ENCODE assay signal across 1 cellular context in genomic region chr1:145792484-145792883, GRCh38.
TF ChIP-seq lines count a peak whose summit lies in the region.

No MANE protein-coding gene starts in this region.

TF ChIP-seq in GM12878, 131 proteins besides CTCF, POLR2A, EP300 and RAD21:
- TF ChIP-seq USF2 (IDR thresholded peaks at IDR 0.05; ENCODE audit: borderline replicate concordance, low read depth, low read length) = no peak
- TF ChIP-seq TCF12 (IDR thresholded peaks at IDR 0.05; ENCODE audit: low read depth, low read length) = no peak
- TF ChIP-seq IRF4 (IDR thresholded peaks at IDR 0.05; ENCODE audit: low read depth, low read length) = 0 out of 2 replicates have a peak, but pooled peaks have one; percentile 5
- TF ChIP-seq JUND (IDR thresholded peaks at IDR 0.05; ENCODE audit: low read depth, low read length) = no peak
- TF ChIP-seq JUNB (IDR thresholded peaks at IDR 0.05) = peak; percentile 69
- no peak for TF ChIP-seq SMAD5 (IDR thresholded peaks at IDR 0.05; ENCODE audit: low read depth)
- no peak for TF ChIP-seq CUX1 (IDR thresholded peaks at IDR 0.05; ENCODE audit: insufficient replicate concordance, low read depth, low read length)
- no peak for TF ChIP-seq FOXK2 (IDR thresholded peaks at IDR 0.05)
- no peak for TF ChIP-seq NFXL1 (IDR thresholded peaks at IDR 0.05; ENCODE audit: borderline replicate concordance)
- TF ChIP-seq CREM (IDR thresholded peaks at IDR 0.05; ENCODE audit: low read depth) = no peak
- no peak for TF ChIP-seq E4F1 (IDR thresholded peaks at IDR 0.05; ENCODE audit: borderline replicate concordance, partially characterized antibody)
- TF ChIP-seq MYC (IDR thresholded peaks at IDR 0.05; ENCODE audit: insufficient read depth, insufficient read length, insufficient replicate concordance, low read length, severe bottlenecking) = no peak
- no peak for TF ChIP-seq STAT3 (IDR thresholded peaks at IDR 0.05; ENCODE audit: low read depth, low read length)
- no peak for TF ChIP-seq ATF7 (IDR thresholded peaks at IDR 0.05; ENCODE audit: low read depth)
- peak; percentile 46; the same call in 1 of the 2 replicates for TF ChIP-seq EED (IDR thresholded peaks at IDR 0.05; ENCODE audit: low read depth)
